34 cellular contexts compared by ENCODE assay signal in the genomic region with DNA sequence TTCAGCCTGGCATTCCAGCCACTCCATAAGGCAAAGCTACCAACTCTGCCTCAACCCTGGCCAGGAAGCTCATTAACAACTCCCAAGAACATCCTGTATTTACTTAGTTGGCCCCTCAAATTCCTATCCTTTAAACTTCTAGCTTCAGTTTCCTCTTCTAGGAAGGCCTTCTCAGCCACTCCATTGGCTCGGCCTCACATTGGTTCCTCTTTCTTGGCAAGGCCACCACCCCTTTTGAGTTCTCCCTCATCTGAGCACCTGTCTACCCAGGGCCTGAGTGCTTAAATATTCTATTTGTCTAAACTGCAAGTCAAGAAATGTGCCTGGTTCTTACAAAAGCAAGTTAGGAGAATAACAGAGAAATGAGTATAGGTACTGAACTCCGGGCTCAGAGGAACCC.
"Had no signal": no experiment of that assay in that cellular context is flagged by ENCODE, and none has a peak within 500 bp of the region (broad histone marks: within the 10 kb centered on the region; RNA-seq: fewer than 3 reads in every experiment).

No MANE protein-coding gene starts in this region.

- DNase-seq: activated CD4-positive, alpha-beta T cell treated with anti-CD3 and anti-CD28 coated beads for 1 hour; activated CD4-positive, alpha-beta T cell treated with anti-CD3 and anti-CD28 coated beads, Interleukin-2, amount 50 U/mL, for 1 hour; activated CD8-positive, alpha-beta T cell treated with anti-CD3 and anti-CD28 coated beads for 36 hours; activated gamma-delta T cell treated with Interleukin-2 at 50 U/mL for 16 hours; activated naive CD4-positive, alpha-beta T cell treated with anti-CD3 and anti-CD28 coated beads, Interleukin-2, amount 50 U/mL, for 16 hours; activated T-cell treated with anti-CD3 and anti-CD28 coated beads, Interleukin-2, amount 50 U/mL, for 4 hours; amniotic stem cell; brain microvascular endothelial cell; dorsolateral prefrontal cortex; effector memory CD4-positive, alpha-beta T cell; erythroblast; gastrocnemius medialis; glutamatergic neuron; islet precursor cell; left ventricle myocardium inferior; naive B cell; nephron progenitor cell; retina; stimulated activated CD4-positive, alpha-beta T cell treated with anti-CD3 and anti-CD28 coated beads, Interleukin-12 subunit alpha, Interleukin-12 subunit beta, amount 100 ng/mL, for 4 hours; stimulated activated CD4-positive, alpha-beta T cell treated with anti-CD3 and anti-CD28 coated beads, Interleukin-4, amount 100 ng/mL, for 24 hours; substantia nigra; uterus had no signal

- H3K4me3 Mint-ChIP-seq: activated CD8-positive, alpha-beta T cell treated with anti-CD3 and anti-CD28 coated beads for 36 hours; activated T-cell treated with anti-CD3 and anti-CD28 coated beads, Interleukin-2, amount 50 U/mL, for 4 hours; activated T-helper 17 cell treated with anti-CD3 and anti-CD28 coated beads, Interleukin-2, amount 50 U/mL, for 72 hours; mesothelial cell of epicardium; naive B cell; nephron progenitor cell; stimulated activated effector memory CD8-positive, alpha-beta T cell treated with anti-CD3 and anti-CD28 coated beads, Interleukin-12 subunit alpha, Interleukin-12 subunit beta, amount 100 ng/mL, for 72 hours; stimulated activated naive CD8-positive, alpha-beta T cell treated with anti-CD3 and anti-CD28 coated beads, Interleukin-15, Interleukin-2, amounts not matched to agents 100 ng/mL and 50 ng/mL, for 24 hours; T-helper 2 cell treated with Interferon-gamma antibody and Interleukin-4, amounts not matched to agents 5 μg/mL and 100 μg/mL, for 36 hours; type B pancreatic cell; WTC11 had no signal

- ATAC-seq: activated CD8-positive, alpha-beta T cell treated with anti-CD3 and anti-CD28 coated beads for 36 hours; activated T-cell treated with anti-CD3 and anti-CD28 coated beads, Interleukin-2, amount 50 U/mL, for 4 hours; activated T-helper 17 cell treated with anti-CD3 and anti-CD28 coated beads, Interleukin-2, amount 50 U/mL, for 72 hours; gastrocnemius medialis; sciatic nerve; stimulated activated effector memory CD8-positive, alpha-beta T cell treated with anti-CD3 and anti-CD28 coated beads, Interleukin-12 subunit alpha, Interleukin-12 subunit beta, amount 100 ng/mL, for 72 hours; WTC11 had no signal

- H3K36me3 ChIP-seq: prostate gland, uterus had no signal

- H3K9me3 ChIP-seq: gastrocnemius medialis, left ventricle myocardium inferior, neutrophil, prostate gland, uterus had no signal

- H3K27ac ChIP-seq: brain microvascular endothelial cell, coronary artery, dorsolateral prefrontal cortex, gastrocnemius medialis, left ventricle myocardium inferior, neutrophil, prostate gland, skin epidermis, uterus had no signal

- H3K4me1 Mint-ChIP-seq: activated T-helper 17 cell treated with anti-CD3 and anti-CD28 coated beads, Interleukin-2, amount 50 U/mL, for 72 hours; mesothelial cell of epicardium; nephron progenitor cell; stimulated activated effector memory CD8-positive, alpha-beta T cell treated with anti-CD3 and anti-CD28 coated beads, Interleukin-12 subunit alpha, Interleukin-12 subunit beta, amount 100 ng/mL, for 72 hours; WTC11 had no signal

- H3K27me3 Mint-ChIP-seq: activated CD8-positive, alpha-beta T cell treated with anti-CD3 and anti-CD28 coated beads for 36 hours; activated T-helper 17 cell treated with anti-CD3 and anti-CD28 coated beads, Interleukin-2, amount 50 U/mL, for 72 hours; naive B cell; stimulated activated naive CD8-positive, alpha-beta T cell treated with anti-CD3 and anti-CD28 coated beads, Interleukin-15, Interleukin-2, amounts not matched to agents 100 ng/mL and 50 ng/mL, for 24 hours; type B pancreatic cell had no signal

- H3K27me3 ChIP-seq: brain microvascular endothelial cell, gastrocnemius medialis, neutrophil, uterus had no signal

- H3K27ac Mint-ChIP-seq: activated CD8-positive, alpha-beta T cell treated with anti-CD3 and anti-CD28 coated beads for 36 hours; activated T-helper 17 cell treated with anti-CD3 and anti-CD28 coated beads, Interleukin-2, amount 50 U/mL, for 72 hours; mesothelial cell of epicardium; nephron progenitor cell; stimulated activated effector memory CD8-positive, alpha-beta T cell treated with anti-CD3 and anti-CD28 coated beads, Interleukin-12 subunit alpha, Interleukin-12 subunit beta, amount 100 ng/mL, for 72 hours; stimulated activated naive CD8-positive, alpha-beta T cell treated with anti-CD3 and anti-CD28 coated beads, Interleukin-15, Interleukin-2, amounts not matched to agents 100 ng/mL and 50 ng/mL, for 24 hours; T-helper 2 cell treated with Interferon-gamma antibody and Interleukin-4, amounts not matched to agents 5 μg/mL and 100 μg/mL, for 36 hours; type B pancreatic cell; WTC11 had no signal

- H3K4me1 ChIP-seq: gastrocnemius medialis, left ventricle myocardium inferior, prostate gland, uterus had no signal

- H3K4me3 ChIP-seq: coronary artery, dorsolateral prefrontal cortex, gastrocnemius medialis, left ventricle myocardium inferior, prostate gland, skin epidermis, uterus had no signal

- H3K9me3 Mint-ChIP-seq: activated CD8-positive, alpha-beta T cell treated with anti-CD3 and anti-CD28 coated beads for 36 hours; activated T-cell treated with anti-CD3 and anti-CD28 coated beads, Interleukin-2, amount 50 U/mL, for 4 hours; activated T-helper 17 cell treated with anti-CD3 and anti-CD28 coated beads, Interleukin-2, amount 50 U/mL, for 72 hours; naive B cell; stimulated activated effector memory CD8-positive, alpha-beta T cell treated with anti-CD3 and anti-CD28 coated beads, Interleukin-12 subunit alpha, Interleukin-12 subunit beta, amount 100 ng/mL, for 72 hours; stimulated activated naive CD8-positive, alpha-beta T cell treated with anti-CD3 and anti-CD28 coated beads, Interleukin-15, Interleukin-2, amounts not matched to agents 100 ng/mL and 50 ng/mL, for 24 hours; T-helper 2 cell treated with Interferon-gamma antibody and Interleukin-4, amounts not matched to agents 5 μg/mL and 100 μg/mL, for 36 hours; type B pancreatic cell; WTC11 had no signal
